8 cellular contexts compared by ENCODE assay signal in genomic region chr12:25195056-25195971, GRCh38. TPM values are rescaled to one million over a fixed set of nuclear protein-coding genes. Genes with fewer than 3 reads are reported as not detected.
DNase-seq lines count a peak whose midpoint lies in the region; ATAC-seq, FAIRE-seq and TF ChIP-seq lines count a peak whose summit lies in the region.

Gene DNAI7, minus strand, starts transcription at chr12:25195160. Its CDS starts 82 bp downstream, at chr12:25195078.
A gene with protein sequence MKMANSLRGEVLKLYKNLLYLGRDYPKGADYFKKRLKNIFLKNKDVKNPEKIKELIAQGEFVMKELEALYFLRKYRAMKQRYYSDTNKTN (plus strand): TSS chr12:25195237. CDS start chr12:25203957, 8,720 bp downstream.

- peak; percentile 24 to 42 for TF ChIP-seq CTCF in Caco-2 (IDR thresholded peaks at IDR 0.05; ENCODE audit: insufficient read depth in 1 of 2, low read depth in 1 of 2, low read length in 1 of 2, severe bottlenecking in 1 of 2, unreplicated experiment in 1 of 2)
- TF ChIP-seq CTCF in H1 (IDR thresholded peaks at IDR 0.05; ENCODE audit: control extremely low read depth in 1 of 3, insufficient read depth in 1 of 3, low read depth in 1 of 3, low read length in 3 of 3): no peak

- H3K36me3 Mint-ChIP-seq in Caco-2 (ENCODE audit: insufficient read depth, unreplicated experiment) (peaks cover 20% of the 10 kb centered on the region), memory B cell (peaks cover 3% of the 10 kb centered on the region)
- H3K36me3 Mint-ChIP-seq in activated CD8-positive, alpha-beta memory T cell treated with anti-CD3 and anti-CD28 coated beads, Interleukin-2, amount 10 ng/mL, durations not matched to agents 7 days and 5 days: peaks cover 6% of the 10 kb centered on the region

- H3K23ac ChIP-seq in H1 (ENCODE audit: insufficient read length): no peak within 1 kb of the TSS

- BruUV-seq in Caco-2 (replicated peaks; lab: Mats Ljungman, UMichigan): TSS peak; percentile 83

- peak within 1 kb of the TSS; percentile 95; the same call in 1 of the 2 replicates for H4K8ac ChIP-seq in H1 (ENCODE audit: extremely low read depth, insufficient read depth, low read length)

- H3K79me1 ChIP-seq in H1 (ENCODE audit: low read depth, low read length): no peaks in the 10 kb centered on the region

- no peak within 1 kb of the TSS for H4K91ac ChIP-seq in H1 (replicated peaks; ENCODE audit: insufficient read length, low read length)

- H4K5ac ChIP-seq in H1 (ENCODE audit: insufficient read length, low read depth, low read length): peak within 1 kb of the TSS; percentile 92

- H3K4me2 ChIP-seq in H1 (ENCODE audit: insufficient read depth in 1 of 2, low read depth in 2 of 2, low read length in 2 of 2): peak within 1 kb of the TSS; percentile 57 to 83

- H3K36me3 ChIP-seq in Caco-2 (ENCODE audit: control insufficient read depth, insufficient read depth, low read length) (no peaks in the 10 kb centered on the region), H1 (ENCODE audit: control insufficient read depth in 2 of 4, insufficient read depth in 4 of 4, low read length in 3 of 4) (no peaks in the 10 kb centered on the region)

- DNase-seq in Caco-2: peak; percentile 99 to 100
- DNase-seq in HTR-8/SVneo (ENCODE audit: insufficient read length, low spot score): peak; percentile 93
- DNase-seq in NOMO-1 treated with DMSO at 0.1 percent for 48 hours (lab: John Stamatoyannopoulos, UW; ENCODE audit: unreplicated experiment): peak; percentile 96
- peak; percentile 97 for DNase-seq in activated CD8-positive, alpha-beta memory T cell treated with anti-CD3 and anti-CD28 coated beads, Interleukin-2, amount 10 ng/mL, durations not matched to agents 7 days and 5 days
- DNase-seq in H1 (ENCODE audit: low read depth in 1 of 2, low spot score in 2 of 2): peak; percentile 87 to 99
- DNase-seq in memory B cell (ENCODE audit: low spot score in 2 of 2): peak; percentile 92 to 98
- peak; percentile 94 for DNase-seq in stimulated activated CD8-positive, alpha-beta memory T cell treated with anti-CD3 and anti-CD28 coated beads, Interleukin-12 subunit alpha, Interleukin-12 subunit beta, amount 100 ng/mL, for 1 hour (ENCODE audit: low read depth)

- CTCF ChIA-PET in Caco-2 (lab: Charles Lee) (interaction anchor here (1.0 to 1.3 kb wide), 4 partner anchors 40 to 192 kb away, joined by 3 to 13 read pairs (median 4); no protein-coding TSS in a partner anchor), H1 (lab: Charles Lee; ENCODE audit: partially characterized antibody) (interaction anchor here (1.1 to 1.2 kb wide), 3 partner anchors 40 to 192 kb away, joined by 3 to 4 read pairs (median 3); no protein-coding TSS in a partner anchor)
- CTCF ChIA-PET in activated CD8-positive, alpha-beta memory T cell treated with anti-CD3 and anti-CD28 coated beads, Interleukin-2, amount 10 ng/mL, durations not matched to agents 7 days and 5 days (lab: Charles Lee): interaction anchor here (0.6 to 1.3 kb wide), 6 partner anchors 16 to 46 kb away, joined by 3 to 7 read pairs (median 3); no protein-coding TSS in a partner anchor

- intact Hi-C loops in Caco-2 (cut with micrococcal nuclease; ENCODE audit: unreplicated experiment): no loop called here

- H3K9me3 Mint-ChIP-seq in Caco-2 (ENCODE audit: unreplicated experiment) (no peaks in the 10 kb centered on the region), memory B cell (no peaks in the 10 kb centered on the region)
- no peaks in the 10 kb centered on the region for H3K9me3 Mint-ChIP-seq in activated CD8-positive, alpha-beta memory T cell treated with anti-CD3 and anti-CD28 coated beads, Interleukin-2, amount 10 ng/mL, durations not matched to agents 7 days and 5 days (ENCODE audit: low read depth)

- peak within 1 kb of the TSS; percentile 67; the same call in 1 of the 2 replicates for H2BK5ac ChIP-seq in H1 (ENCODE audit: low read depth, low read length)

- H2BK20ac ChIP-seq in H1 (ENCODE audit: low read length): no peak within 1 kb of the TSS

- H3K27ac ChIP-seq in H1 (ENCODE audit: low read depth, low read length): peak within 1 kb of the TSS; percentile 89

- peak within 1 kb of the TSS; percentile 87 for H3K4me3 Mint-ChIP-seq in Caco-2 (ENCODE audit: unreplicated experiment)
- peak within 1 kb of the TSS; percentile 97 for H3K4me3 Mint-ChIP-seq in activated CD8-positive, alpha-beta memory T cell treated with anti-CD3 and anti-CD28 coated beads, Interleukin-2, amount 10 ng/mL, durations not matched to agents 7 days and 5 days
- peak within 1 kb of the TSS; percentile 95 for H3K4me3 Mint-ChIP-seq in memory B cell

- H2BK12ac ChIP-seq in H1 (ENCODE audit: low read depth, low read length): no peak within 1 kb of the TSS; the same call in 1 of the 2 replicates

- POLR2A ChIA-PET in Caco-2 (lab: Charles Lee): interaction anchor here (0.6 to 1.1 kb wide), 9 partner anchors 9 to 549 kb away, joined by 3 to 17 read pairs (median 4); no protein-coding TSS in a partner anchor
- POLR2A ChIA-PET in H1 (lab: Charles Lee; ENCODE audit: partially characterized antibody): interaction anchor here (0.7 to 2.6 kb wide), 7 partner anchors 9 to 295 kb away, joined by 3 to 12 read pairs (median 4); partner anchors contain the start of gene KRAS

- FAIRE-seq in HTR-8/SVneo (lab: Jason Lieb, UNC) (peak; percentile 96), H1 (lab: Jason Lieb, UNC) (no peak)

- no peaks in the 10 kb centered on the region for H3K23me2 ChIP-seq in H1 (ENCODE audit: low read depth, low read length)

- H3K79me2 ChIP-seq in H1 (ENCODE audit: control insufficient read depth in 1 of 2, insufficient read depth in 2 of 2, low read length in 2 of 2): no peaks in the 10 kb centered on the region

- no peak within 1 kb of the TSS for H2BK120ac ChIP-seq in H1 (replicated peaks; ENCODE audit: low read depth, low read length)

- H3K14ac ChIP-seq in H1 (ENCODE audit: insufficient read length): no peak within 1 kb of the TSS

- peak within 1 kb of the TSS; percentile 43 for H3K56ac ChIP-seq in H1 (replicated peaks; ENCODE audit: insufficient read length, low read depth, low read length)

- no peak within 1 kb of the TSS for H2AK5ac ChIP-seq in H1 (ENCODE audit: low read depth, low read length)

- peak within 1 kb of the TSS; percentile 96 for H3K27ac Mint-ChIP-seq in Caco-2 (ENCODE audit: unreplicated experiment)
- H3K27ac Mint-ChIP-seq in activated CD8-positive, alpha-beta memory T cell treated with anti-CD3 and anti-CD28 coated beads, Interleukin-2, amount 10 ng/mL, durations not matched to agents 7 days and 5 days: peak within 1 kb of the TSS; percentile 94
- H3K27ac Mint-ChIP-seq in memory B cell: peak within 1 kb of the TSS; percentile 98

- no peaks in the 10 kb centered on the region for H3K9me3 ChIP-seq in Caco-2
- no peaks in the 10 kb centered on the region for H3K9me3 ChIP-seq in H1 (ENCODE audit: insufficient read depth in 2 of 2, low read depth in 1 of 2, low read length in 1 of 2)

- H3K27me3 ChIP-seq in Caco-2 (replicated peaks; ENCODE audit: control insufficient read depth, insufficient read depth, low read length): no peaks in the 10 kb centered on the region
- no peaks in the 10 kb centered on the region for H3K27me3 ChIP-seq in H1 (replicated peaks in 1 of 4; ENCODE audit: control insufficient read depth in 3 of 4, extremely low read depth in 1 of 4, insufficient read depth in 3 of 4, low read length in 3 of 4)

- TF ChIP-seq POLR2A in H1 (IDR thresholded peaks at IDR 0.05; ENCODE audit: control extremely low read depth in 1 of 2, low read depth in 2 of 2, low read length in 2 of 2): peak; percentile 65 to 83

- H2AFZ ChIP-seq in H1 (ENCODE audit: low read length): peak within 1 kb of the TSS; percentile 99

- H4K20me1 ChIP-seq in H1 (replicated peaks in 1 of 2; ENCODE audit: control insufficient read depth in 1 of 2, insufficient read depth in 2 of 2, low read length in 2 of 2): no peaks in the 10 kb centered on the region

- H2BK15ac ChIP-seq in H1 (ENCODE audit: low read length): 0 out of 2 replicates have a peak within 1 kb of the TSS, but pooled peaks have one; percentile 76

- no peak within 1 kb of the TSS for H3K4ac ChIP-seq in H1 (replicated peaks; ENCODE audit: insufficient read length, low read depth, low read length)

- H3K27me3 Mint-ChIP-seq in Caco-2 (ENCODE audit: insufficient read depth, unreplicated experiment): no peaks in the 10 kb centered on the region
- no peaks in the 10 kb centered on the region for H3K27me3 Mint-ChIP-seq in activated CD8-positive, alpha-beta memory T cell treated with anti-CD3 and anti-CD28 coated beads, Interleukin-2, amount 10 ng/mL, durations not matched to agents 7 days and 5 days
- no peaks in the 10 kb centered on the region for H3K27me3 Mint-ChIP-seq in memory B cell

- TF ChIP-seq EP300 in H1 (IDR thresholded peaks at IDR 0.05; ENCODE audit: borderline replicate concordance in 1 of 2, low read depth in 2 of 2, low read length in 2 of 2): no peak

- peak within 1 kb of the TSS; percentile 91; the same call in 1 of the 2 replicates for H3K18ac ChIP-seq in H1 (ENCODE audit: extremely low read depth, low read length)

- H3K4me1 Mint-ChIP-seq in Caco-2 (ENCODE audit: low read depth, unreplicated experiment): no peaks in the 10 kb centered on the region
- peaks cover 23% of the 10 kb centered on the region for H3K4me1 Mint-ChIP-seq in activated CD8-positive, alpha-beta memory T cell treated with anti-CD3 and anti-CD28 coated beads, Interleukin-2, amount 10 ng/mL, durations not matched to agents 7 days and 5 days
- peaks cover 18% of the 10 kb centered on the region for H3K4me1 Mint-ChIP-seq in memory B cell

- 2% methylated on average over 50 of the region's 54 CpGs; no CpG with 5 or more reads in 1 of the 2 experiments for WGBS in H1 (ENCODE audit: extremely low coverage in 1 of 2, insufficient coverage in 1 of 2, insufficient read length in 1 of 2, insufficient replicate concordance in 2 of 2, low coverage in 1 of 2, low lambda C conversion rate in 2 of 2, missing lambda C conversion rate in 1 of 2), 2 experiments

- ATAC-seq in GM21381 (IDR thresholded peaks at IDR 0.05; ENCODE audit: unreplicated experiment) (peak; percentile 96), memory B cell (ENCODE audit: low read depth) (peak; percentile 93)
- ATAC-seq in activated CD8-positive, alpha-beta memory T cell treated with anti-CD3 and anti-CD28 coated beads, Interleukin-2, amount 10 ng/mL, durations not matched to agents 7 days and 5 days: peak; percentile 96

- no peak for TF ChIP-seq RAD21 in H1 (IDR thresholded peaks at IDR 0.05 in 1 of 2, conservative IDR thresholded peaks at IDR 0.05 in 1 of 2; ENCODE audit: low read depth in 2 of 2, low read length in 2 of 2)

- H3K4me1 ChIP-seq in Caco-2 (peaks cover 8% of the 10 kb centered on the region; the same call in 1 of the 2 replicates), H1 (replicated peaks in 1 of 4; ENCODE audit: control insufficient read depth in 3 of 4, insufficient read depth in 4 of 4, low read length in 3 of 4) (peaks cover 0 to 3% (median 0%) of the 10 kb centered on the region in 4 experiments; a peak in 1 of 7 replicates)

- peak within 1 kb of the TSS in 3 of 4 experiments; percentile 88 to 94 (median 89); a peak in 6 of 7 replicates for H3K9ac ChIP-seq in H1 (replicated peaks in 1 of 4; ENCODE audit: extremely low read depth in 1 of 4, low read depth in 3 of 4, low read length in 3 of 4)

- peak within 1 kb of the TSS; percentile 64 for H3K4me3 ChIP-seq in Caco-2 (ENCODE audit: low read depth, low read length)
- peak within 1 kb of the TSS; percentile 81 to 86 (median 83) for H3K4me3 ChIP-seq in H1 (ENCODE audit: extremely low read depth in 1 of 4, insufficient read depth in 2 of 4, low read depth in 3 of 4, low read length in 4 of 4)

RNA-seq across cellular contexts. Expression of gene DNAI7, which starts in this region (rescaled TPM):
- total RNA-seq in Caco-2 (2022): 0.66 and 0.67 TPM in 2 replicates
- under 1 TPM in 1 of 2 experiments, not detected in 1; 0.18 TPM for total RNA-seq in activated CD8-positive, alpha-beta memory T cell treated with anti-CD3 and anti-CD28 coated beads, Interleukin-2, amount 10 ng/mL, durations not matched to agents 7 days and 5 days
- total RNA-seq in H1 (2021; fragmentation: NEBNext Ultra II Directional; extraction: Animal tissue kit (Norgen Biotek cat#: 25700)): 0.28 TPM in 1 of 2 replicates, not detected in the other
- polyA plus RNA-seq in H1 (2011; rRNA removed): 0.12 TPM in 1 of 2 replicates, not detected in the other
- 0.05 TPM for polyA plus RNA-seq in H1 (2011; cell fraction: cytosol; rRNA removed)
- not detected for polyA plus RNA-seq in H1 (2011; cell fraction: nucleus; rRNA removed)
- polyA plus RNA-seq in H1 (2012, experiment 1 of 2): 0.42 TPM in 1 of 4 replicates, not detected in the others
- not detected for polyA plus RNA-seq in H1 (2012, experiment 2 of 2)
- polyA plus RNA-seq in H1 (2013, experiment 1 of 2): 0.41 TPM
- 0.28 TPM for polyA plus RNA-seq in H1 (2013, experiment 2 of 2)
- polyA minus RNA-seq in H1 (2011; rRNA and poly(A)+ RNA removed): 0.49 TPM in 1 of 2 replicates, not detected in the other
- not detected for polyA minus RNA-seq in H1 (2011; cell fraction: cytosol; rRNA and poly(A)+ RNA removed)
- not detected for polyA minus RNA-seq in H1 (2011; cell fraction: nucleus; rRNA and poly(A)+ RNA removed)

RNA-seq across cellular contexts. Expression of the second gene that starts in this region (rescaled TPM):
- 9.5 and 10.2 TPM in 2 replicates for total RNA-seq in Caco-2 (2022)
- 10 to 100 TPM in 1 of 2 experiments, 1 to 10 TPM in 1; 9.3 to 10.9 TPM for total RNA-seq in activated CD8-positive, alpha-beta memory T cell treated with anti-CD3 and anti-CD28 coated beads, Interleukin-2, amount 10 ng/mL, durations not matched to agents 7 days and 5 days
- total RNA-seq in H1 (2021; fragmentation: NEBNext Ultra II Directional; extraction: Animal tissue kit (Norgen Biotek cat#: 25700)): 7.7 TPM in 2 replicates
- 2.7 and 4.3 TPM in 2 replicates for polyA plus RNA-seq in H1 (2011; rRNA removed)
- 6.8 TPM for polyA plus RNA-seq in H1 (2011; cell fraction: cytosol; rRNA removed)
- polyA plus RNA-seq in H1 (2011; cell fraction: nucleus; rRNA removed): 1.0 TPM
- 1.9 to 4.9 TPM (median 2.5 TPM) in 4 replicates for polyA plus RNA-seq in H1 (2012, experiment 1 of 2)
- polyA plus RNA-seq in H1 (2012, experiment 2 of 2): 2.0 TPM
- polyA plus RNA-seq in H1 (2013, experiment 1 of 2): 12.2 TPM
- polyA plus RNA-seq in H1 (2013, experiment 2 of 2): 11.0 TPM
- 1.0 and 2.2 TPM in 2 replicates for polyA minus RNA-seq in H1 (2011; rRNA and poly(A)+ RNA removed)
- polyA minus RNA-seq in H1 (2011; cell fraction: cytosol; rRNA and poly(A)+ RNA removed): 3.9 TPM
- 6.4 TPM for polyA minus RNA-seq in H1 (2011; cell fraction: nucleus; rRNA and poly(A)+ RNA removed)

Comparison
In these comparisons a context has a peak if more than half of its experiments do, and no peak if none do; other contexts are left out.
1. Peak in every context shown above with its lines: DNase-seq, ATAC-seq, H3K4me3 ChIP-seq and H3K27ac ChIP-seq.
2. CTCF ChIP-seq: peak in Caco-2 (2 of 2); none in H1 (0 of 3).